In genomic region chr16:30067584-30067916, GRCh38 we compare ENCODE assay signal across 1 cellular context.
A peak's percentile ranks its signal among the peaks of the same experiment; 100 is the strongest.
TF ChIP-seq lines count a peak whose summit lies in the region.

No MANE protein-coding gene starts in this region.

TF ChIP-seq in K562, 482 proteins besides CTCF, POLR2A, EP300 and RAD21:
- TF ChIP-seq POLR2AphosphoS5 (IDR thresholded peaks at IDR 0.05; ENCODE audit: control insufficient read depth, insufficient read depth, low read depth, low read length) (0 out of 2 replicates have a peak, but pooled peaks have one; percentile 19), ARID4B (CRISPR knock-in tag; IDR thresholded peaks at IDR 0.05) (peak; percentile 33; the same call in 1 of the 2 replicates), TGIF2 (CRISPR knock-in tag; IDR thresholded peaks at IDR 0.05) (0 out of 2 replicates have a peak, but pooled peaks have one; percentile 36), KDM5B (IDR thresholded peaks at IDR 0.05; ENCODE audit: insufficient replicate concordance, low read depth, low read length) (peak; percentile 15), COPS2 (conservative IDR thresholded peaks at IDR 0.05) (no peak), CHD1 (IDR thresholded peaks at IDR 0.05; ENCODE audit: low read length) (peak; percentile 8), ZSCAN29 (IDR thresholded peaks at IDR 0.05) (no peak)
